In genomic region chr11:20355221-20356219, GRCh38 we compare ENCODE assay signal across 1 cellular context.
TF ChIP-seq lines count a peak whose summit lies in the region.

No MANE protein-coding gene starts in this region.

TF ChIP-seq in K562, 482 proteins besides CTCF, POLR2A, EP300 and RAD21 (continued from another document and continues in another):
- TF ChIP-seq, protein P1, sequence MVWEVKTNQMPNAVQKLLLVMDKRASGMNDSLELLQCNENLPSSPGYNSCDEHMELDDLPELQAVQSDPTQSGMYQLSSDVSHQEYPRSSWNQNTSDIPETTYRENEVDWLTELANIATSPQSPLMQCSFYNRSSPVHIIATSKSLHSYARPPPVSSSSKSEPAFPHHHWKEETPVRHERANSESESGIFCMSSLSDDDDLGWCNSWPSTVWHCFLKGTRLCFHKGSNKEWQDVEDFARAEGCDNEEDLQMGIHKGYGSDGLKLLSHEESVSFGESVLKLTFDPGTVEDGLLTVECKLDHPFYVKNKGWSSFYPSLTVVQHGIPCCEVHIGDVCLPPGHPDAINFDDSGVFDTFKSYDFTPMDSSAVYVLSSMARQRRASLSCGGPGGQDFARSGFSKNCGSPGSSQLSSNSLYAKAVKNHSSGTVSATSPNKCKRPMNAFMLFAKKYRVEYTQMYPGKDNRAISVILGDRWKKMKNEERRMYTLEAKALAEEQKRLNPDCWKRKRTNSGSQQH (CRISPR knock-in tag; IDR thresholded peaks at IDR 0.05) = no peak
- TF ChIP-seq RAD51 (IDR thresholded peaks at IDR 0.05; ENCODE audit: borderline replicate concordance, low read depth) = 0 out of 2 replicates have a peak, but pooled peaks have one; percentile 29
- TF ChIP-seq ZKSCAN8 (CRISPR knock-in tag; IDR thresholded peaks at IDR 0.05) = no peak
- TF ChIP-seq STAT5B (CRISPR knock-in tag; IDR thresholded peaks at IDR 0.05) = no peak
- peak; percentile 25; the same call in 1 of the 2 replicates for TF ChIP-seq MGA (IDR thresholded peaks at IDR 0.05)
- TF ChIP-seq ARID2 (IDR thresholded peaks at IDR 0.05) = no peak
- TF ChIP-seq, protein P2, sequence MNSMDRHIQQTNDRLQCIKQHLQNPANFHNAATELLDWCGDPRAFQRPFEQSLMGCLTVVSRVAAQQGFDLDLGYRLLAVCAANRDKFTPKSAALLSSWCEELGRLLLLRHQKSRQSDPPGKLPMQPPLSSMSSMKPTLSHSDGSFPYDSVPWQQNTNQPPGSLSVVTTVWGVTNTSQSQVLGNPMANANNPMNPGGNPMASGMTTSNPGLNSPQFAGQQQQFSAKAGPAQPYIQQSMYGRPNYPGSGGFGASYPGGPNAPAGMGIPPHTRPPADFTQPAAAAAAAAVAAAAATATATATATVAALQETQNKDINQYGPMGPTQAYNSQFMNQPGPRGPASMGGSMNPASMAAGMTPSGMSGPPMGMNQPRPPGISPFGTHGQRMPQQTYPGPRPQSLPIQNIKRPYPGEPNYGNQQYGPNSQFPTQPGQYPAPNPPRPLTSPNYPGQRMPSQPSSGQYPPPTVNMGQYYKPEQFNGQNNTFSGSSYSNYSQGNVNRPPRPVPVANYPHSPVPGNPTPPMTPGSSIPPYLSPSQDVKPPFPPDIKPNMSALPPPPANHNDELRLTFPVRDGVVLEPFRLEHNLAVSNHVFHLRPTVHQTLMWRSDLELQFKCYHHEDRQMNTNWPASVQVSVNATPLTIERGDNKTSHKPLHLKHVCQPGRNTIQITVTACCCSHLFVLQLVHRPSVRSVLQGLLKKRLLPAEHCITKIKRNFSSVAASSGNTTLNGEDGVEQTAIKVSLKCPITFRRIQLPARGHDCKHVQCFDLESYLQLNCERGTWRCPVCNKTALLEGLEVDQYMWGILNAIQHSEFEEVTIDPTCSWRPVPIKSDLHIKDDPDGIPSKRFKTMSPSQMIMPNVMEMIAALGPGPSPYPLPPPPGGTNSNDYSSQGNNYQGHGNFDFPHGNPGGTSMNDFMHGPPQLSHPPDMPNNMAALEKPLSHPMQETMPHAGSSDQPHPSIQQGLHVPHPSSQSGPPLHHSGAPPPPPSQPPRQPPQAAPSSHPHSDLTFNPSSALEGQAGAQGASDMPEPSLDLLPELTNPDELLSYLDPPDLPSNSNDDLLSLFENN (IDR thresholded peaks at IDR 0.05; ENCODE audit: low read depth in 2 of 2, low read length in 2 of 2) = no peak
- no peak; the same call in 1 of the 2 replicates for TF ChIP-seq MYC (IDR thresholded peaks at IDR 0.05; ENCODE audit: low read depth, low read length)
- TF ChIP-seq MYC (CRISPR knock-in tag; IDR thresholded peaks at IDR 0.05; ENCODE audit: borderline replicate concordance, low read depth) = no peak
- no peak for TF ChIP-seq TARDBP (IDR thresholded peaks at IDR 0.05)
- TF ChIP-seq CREM (IDR thresholded peaks at IDR 0.05; ENCODE audit: low read depth) = 0 out of 2 replicates have a peak, but pooled peaks have one; percentile 15
- TF ChIP-seq KDM1A (IDR thresholded peaks at IDR 0.05) = peak; percentile 11 to 41; a peak in 1 of 4 replicates
- TF ChIP-seq, protein P3, sequence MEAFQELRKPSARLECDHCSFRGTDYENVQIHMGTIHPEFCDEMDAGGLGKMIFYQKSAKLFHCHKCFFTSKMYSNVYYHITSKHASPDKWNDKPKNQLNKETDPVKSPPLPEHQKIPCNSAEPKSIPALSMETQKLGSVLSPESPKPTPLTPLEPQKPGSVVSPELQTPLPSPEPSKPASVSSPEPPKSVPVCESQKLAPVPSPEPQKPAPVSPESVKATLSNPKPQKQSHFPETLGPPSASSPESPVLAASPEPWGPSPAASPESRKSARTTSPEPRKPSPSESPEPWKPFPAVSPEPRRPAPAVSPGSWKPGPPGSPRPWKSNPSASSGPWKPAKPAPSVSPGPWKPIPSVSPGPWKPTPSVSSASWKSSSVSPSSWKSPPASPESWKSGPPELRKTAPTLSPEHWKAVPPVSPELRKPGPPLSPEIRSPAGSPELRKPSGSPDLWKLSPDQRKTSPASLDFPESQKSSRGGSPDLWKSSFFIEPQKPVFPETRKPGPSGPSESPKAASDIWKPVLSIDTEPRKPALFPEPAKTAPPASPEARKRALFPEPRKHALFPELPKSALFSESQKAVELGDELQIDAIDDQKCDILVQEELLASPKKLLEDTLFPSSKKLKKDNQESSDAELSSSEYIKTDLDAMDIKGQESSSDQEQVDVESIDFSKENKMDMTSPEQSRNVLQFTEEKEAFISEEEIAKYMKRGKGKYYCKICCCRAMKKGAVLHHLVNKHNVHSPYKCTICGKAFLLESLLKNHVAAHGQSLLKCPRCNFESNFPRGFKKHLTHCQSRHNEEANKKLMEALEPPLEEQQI (IDR thresholded peaks at IDR 0.05) = no peak
- no peak for TF ChIP-seq POLR2AphosphoS2 (IDR thresholded peaks at IDR 0.05; ENCODE audit: low read length)
- TF ChIP-seq, protein P4, sequence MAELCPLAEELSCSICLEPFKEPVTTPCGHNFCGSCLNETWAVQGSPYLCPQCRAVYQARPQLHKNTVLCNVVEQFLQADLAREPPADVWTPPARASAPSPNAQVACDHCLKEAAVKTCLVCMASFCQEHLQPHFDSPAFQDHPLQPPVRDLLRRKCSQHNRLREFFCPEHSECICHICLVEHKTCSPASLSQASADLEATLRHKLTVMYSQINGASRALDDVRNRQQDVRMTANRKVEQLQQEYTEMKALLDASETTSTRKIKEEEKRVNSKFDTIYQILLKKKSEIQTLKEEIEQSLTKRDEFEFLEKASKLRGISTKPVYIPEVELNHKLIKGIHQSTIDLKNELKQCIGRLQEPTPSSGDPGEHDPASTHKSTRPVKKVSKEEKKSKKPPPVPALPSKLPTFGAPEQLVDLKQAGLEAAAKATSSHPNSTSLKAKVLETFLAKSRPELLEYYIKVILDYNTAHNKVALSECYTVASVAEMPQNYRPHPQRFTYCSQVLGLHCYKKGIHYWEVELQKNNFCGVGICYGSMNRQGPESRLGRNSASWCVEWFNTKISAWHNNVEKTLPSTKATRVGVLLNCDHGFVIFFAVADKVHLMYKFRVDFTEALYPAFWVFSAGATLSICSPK (IDR thresholded peaks at IDR 0.05; ENCODE audit: borderline replicate concordance) = no peak
- TF ChIP-seq, protein P5, sequence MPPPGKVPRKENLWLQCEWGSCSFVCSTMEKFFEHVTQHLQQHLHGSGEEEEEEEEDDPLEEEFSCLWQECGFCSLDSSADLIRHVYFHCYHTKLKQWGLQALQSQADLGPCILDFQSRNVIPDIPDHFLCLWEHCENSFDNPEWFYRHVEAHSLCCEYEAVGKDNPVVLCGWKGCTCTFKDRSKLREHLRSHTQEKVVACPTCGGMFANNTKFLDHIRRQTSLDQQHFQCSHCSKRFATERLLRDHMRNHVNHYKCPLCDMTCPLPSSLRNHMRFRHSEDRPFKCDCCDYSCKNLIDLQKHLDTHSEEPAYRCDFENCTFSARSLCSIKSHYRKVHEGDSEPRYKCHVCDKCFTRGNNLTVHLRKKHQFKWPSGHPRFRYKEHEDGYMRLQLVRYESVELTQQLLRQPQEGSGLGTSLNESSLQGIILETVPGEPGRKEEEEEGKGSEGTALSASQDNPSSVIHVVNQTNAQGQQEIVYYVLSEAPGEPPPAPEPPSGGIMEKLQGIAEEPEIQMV (tag; conservative IDR thresholded peaks at IDR 0.05; ENCODE audit: low read depth) = no peak
- TF ChIP-seq, protein P6, sequence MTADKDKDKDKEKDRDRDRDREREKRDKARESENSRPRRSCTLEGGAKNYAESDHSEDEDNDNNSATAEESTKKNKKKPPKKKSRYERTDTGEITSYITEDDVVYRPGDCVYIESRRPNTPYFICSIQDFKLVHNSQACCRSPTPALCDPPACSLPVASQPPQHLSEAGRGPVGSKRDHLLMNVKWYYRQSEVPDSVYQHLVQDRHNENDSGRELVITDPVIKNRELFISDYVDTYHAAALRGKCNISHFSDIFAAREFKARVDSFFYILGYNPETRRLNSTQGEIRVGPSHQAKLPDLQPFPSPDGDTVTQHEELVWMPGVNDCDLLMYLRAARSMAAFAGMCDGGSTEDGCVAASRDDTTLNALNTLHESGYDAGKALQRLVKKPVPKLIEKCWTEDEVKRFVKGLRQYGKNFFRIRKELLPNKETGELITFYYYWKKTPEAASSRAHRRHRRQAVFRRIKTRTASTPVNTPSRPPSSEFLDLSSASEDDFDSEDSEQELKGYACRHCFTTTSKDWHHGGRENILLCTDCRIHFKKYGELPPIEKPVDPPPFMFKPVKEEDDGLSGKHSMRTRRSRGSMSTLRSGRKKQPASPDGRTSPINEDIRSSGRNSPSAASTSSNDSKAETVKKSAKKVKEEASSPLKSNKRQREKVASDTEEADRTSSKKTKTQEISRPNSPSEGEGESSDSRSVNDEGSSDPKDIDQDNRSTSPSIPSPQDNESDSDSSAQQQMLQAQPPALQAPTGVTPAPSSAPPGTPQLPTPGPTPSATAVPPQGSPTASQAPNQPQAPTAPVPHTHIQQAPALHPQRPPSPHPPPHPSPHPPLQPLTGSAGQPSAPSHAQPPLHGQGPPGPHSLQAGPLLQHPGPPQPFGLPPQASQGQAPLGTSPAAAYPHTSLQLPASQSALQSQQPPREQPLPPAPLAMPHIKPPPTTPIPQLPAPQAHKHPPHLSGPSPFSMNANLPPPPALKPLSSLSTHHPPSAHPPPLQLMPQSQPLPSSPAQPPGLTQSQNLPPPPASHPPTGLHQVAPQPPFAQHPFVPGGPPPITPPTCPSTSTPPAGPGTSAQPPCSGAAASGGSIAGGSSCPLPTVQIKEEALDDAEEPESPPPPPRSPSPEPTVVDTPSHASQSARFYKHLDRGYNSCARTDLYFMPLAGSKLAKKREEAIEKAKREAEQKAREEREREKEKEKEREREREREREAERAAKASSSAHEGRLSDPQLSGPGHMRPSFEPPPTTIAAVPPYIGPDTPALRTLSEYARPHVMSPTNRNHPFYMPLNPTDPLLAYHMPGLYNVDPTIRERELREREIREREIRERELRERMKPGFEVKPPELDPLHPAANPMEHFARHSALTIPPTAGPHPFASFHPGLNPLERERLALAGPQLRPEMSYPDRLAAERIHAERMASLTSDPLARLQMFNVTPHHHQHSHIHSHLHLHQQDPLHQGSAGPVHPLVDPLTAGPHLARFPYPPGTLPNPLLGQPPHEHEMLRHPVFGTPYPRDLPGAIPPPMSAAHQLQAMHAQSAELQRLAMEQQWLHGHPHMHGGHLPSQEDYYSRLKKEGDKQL (CRISPR knock-in tag; IDR thresholded peaks at IDR 0.05; ENCODE audit: borderline replicate concordance) = no peak
- TF ChIP-seq L3MBTL2 (IDR thresholded peaks at IDR 0.05) = peak; percentile 65
- 0 out of 2 replicates have a peak, but pooled peaks have one; percentile 30 for TF ChIP-seq MAX (CRISPR knock-in tag; IDR thresholded peaks at IDR 0.05)
- no peak for TF ChIP-seq BMI1 (IDR thresholded peaks at IDR 0.05; ENCODE audit: low read length)
